ENCODE assay signal across 19 cellular contexts in genomic region chr4:1260418-1261106, GRCh38. TPM values are rescaled to one million over a fixed set of nuclear protein-coding genes. Genes with fewer than 3 reads are reported as not detected.
DNase-seq lines count a peak whose midpoint lies in the region; ATAC-seq and TF ChIP-seq lines count a peak whose summit lies in the region.
"Had no signal": no experiment of that assay in that cellular context is flagged by ENCODE, and none has a peak within 500 bp of the region (broad histone marks: within the 10 kb centered on the region; RNA-seq: fewer than 3 reads in every experiment).

No MANE protein-coding gene starts in this region.

- H4K20me1 ChIP-seq in BLaER1 treated with 17β-estradiol and CSF1 and Interleukin-3, amounts not matched to agents 10 nM and 100 nM: no peaks in the 10 kb centered on the region; a peak in 1 of 22 replicates

- H3K9ac ChIP-seq in BLaER1 treated with 17β-estradiol and CSF1 and Interleukin-3, amounts not matched to agents 10 nM and 100 nM: peak overlapping the region in 10 of 11 experiments; percentile 21 to 69 (median 46); a peak in 19 of 22 replicates

- no peaks in the 10 kb centered on the region for H3K27me3 Mint-ChIP-seq in T-helper 1 cell treated with Interleukin-12 subunit alpha and Interleukin-12 subunit beta and Interleukin-4 antibody, amounts not matched to agents 30 μg/mL and 1 μg/mL, for 36 hours (ENCODE audit: low read depth)
- no peaks in the 10 kb centered on the region for H3K27me3 Mint-ChIP-seq in activated T-helper 17 cell treated with anti-CD3 and anti-CD28 coated beads, Interleukin-2, amount 50 U/mL, for 72 hours
- H3K27me3 Mint-ChIP-seq in naive B cell: no peaks in the 10 kb centered on the region
- H3K27me3 Mint-ChIP-seq: CD4-positive, alpha-beta T cell; effector memory CD8-positive, alpha-beta T cell had no signal

- peaks cover 35 to 69% (median 54%) of the 10 kb centered on the region in 11 experiments for H3K9me3 ChIP-seq in BLaER1 treated with 17β-estradiol and CSF1 and Interleukin-3, amounts not matched to agents 10 nM and 100 nM (replicated peaks in 1 of 11)

- H3K4me1 Mint-ChIP-seq in T-helper 1 cell treated with Interleukin-12 subunit alpha and Interleukin-12 subunit beta and Interleukin-4 antibody, amounts not matched to agents 30 μg/mL and 1 μg/mL, for 36 hours (ENCODE audit: low read depth): peaks cover 14% of the 10 kb centered on the region
- peaks cover 19% of the 10 kb centered on the region for H3K4me1 Mint-ChIP-seq in activated T-helper 17 cell treated with anti-CD3 and anti-CD28 coated beads, Interleukin-2, amount 50 U/mL, for 72 hours
- peaks cover 10 to 22% (median 19%) of the 10 kb centered on the region in 3 donors for H3K4me1 Mint-ChIP-seq in naive B cell
- H3K4me1 Mint-ChIP-seq: neural crest cell had no signal

- ATAC-seq in activated T-helper 17 cell treated with anti-CD3 and anti-CD28 coated beads, Interleukin-2, amount 50 U/mL, for 72 hours (replicated peaks): no peak
- ATAC-seq in naive B cell (ENCODE audit: low read depth in 2 of 2) (no peak), GM21723 (IDR thresholded peaks at IDR 0.05; ENCODE audit: unreplicated experiment) (no peak)
- ATAC-seq: effector memory CD8-positive, alpha-beta T cell; left cardiac atrium had no signal

- peaks cover 10% of the 10 kb centered on the region for H3K36me3 Mint-ChIP-seq in T-helper 1 cell treated with Interleukin-12 subunit alpha and Interleukin-12 subunit beta and Interleukin-4 antibody, amounts not matched to agents 30 μg/mL and 1 μg/mL, for 36 hours (ENCODE audit: low read depth)
- no peaks in the 10 kb centered on the region for H3K36me3 Mint-ChIP-seq in activated T-helper 17 cell treated with anti-CD3 and anti-CD28 coated beads, Interleukin-2, amount 50 U/mL, for 72 hours (ENCODE audit: low read depth)
- no peaks in the 10 kb centered on the region for H3K36me3 Mint-ChIP-seq in naive B cell

- peak overlapping the region; percentile 67 for H3K27ac Mint-ChIP-seq in T-helper 1 cell treated with Interleukin-12 subunit alpha and Interleukin-12 subunit beta and Interleukin-4 antibody, amounts not matched to agents 30 μg/mL and 1 μg/mL, for 36 hours
- H3K27ac Mint-ChIP-seq in activated T-helper 17 cell treated with anti-CD3 and anti-CD28 coated beads, Interleukin-2, amount 50 U/mL, for 72 hours: peak overlapping the region; percentile 68
- H3K27ac Mint-ChIP-seq in naive B cell: peak overlapping the region in 4 of 6 donors; percentile 47 to 92 (median 65)

- peaks cover 21 to 29% (median 26%) of the 10 kb centered on the region in 10 experiments for H3K4me1 ChIP-seq in BLaER1 treated with 17β-estradiol and CSF1 and Interleukin-3, amounts not matched to agents 10 nM and 100 nM

- H3K27me3 ChIP-seq in BLaER1 treated with 17β-estradiol and CSF1 and Interleukin-3, amounts not matched to agents 10 nM and 100 nM: no peaks in the 10 kb centered on the region

- TF ChIP-seq CTCF in GM13976 (IDR thresholded peaks at IDR 0.05; ENCODE audit: borderline replicate concordance, control extremely low read depth, extremely low read depth, insufficient read depth, missing control alignments): no peak

- peak overlapping the region; percentile 43 to 79 (median 72) for H3K4me2 ChIP-seq in BLaER1 treated with 17β-estradiol and CSF1 and Interleukin-3, amounts not matched to agents 10 nM and 100 nM

- H3K36me3 ChIP-seq in BLaER1 treated with 17β-estradiol and CSF1 and Interleukin-3, amounts not matched to agents 10 nM and 100 nM: peaks cover 0 to 23% (median 9%) of the 10 kb centered on the region in 11 experiments; a peak in 13 of 22 replicates

- DNase-seq in T-helper 1 cell (no peak), naive B cell (no peak), DMS153 treated with DMSO at 0.1 percent for 48 hours (lab: John Stamatoyannopoulos, UW; ENCODE audit: unreplicated experiment) (no peak), GM13976 (ENCODE audit: low spot score) (no peak)
- DNase-seq: anterior cingulate cortex; CD4-positive, alpha-beta T cell; effector memory CD8-positive, alpha-beta T cell; KG1; left cardiac atrium; NCI-H2029; NCI-H526 treated with DMSO at 0.1 percent for 48 hours; stimulated activated CD4-positive, alpha-beta T cell treated with anti-CD3 and anti-CD28 coated beads, Interleukin-4, amount 100 ng/mL, for 24 hours; substantia nigra had no signal

- no peak overlapping the region for H3K4me3 Mint-ChIP-seq in T-helper 1 cell treated with Interleukin-12 subunit alpha and Interleukin-12 subunit beta and Interleukin-4 antibody, amounts not matched to agents 30 μg/mL and 1 μg/mL, for 36 hours
- peak overlapping the region; percentile 33 for H3K4me3 Mint-ChIP-seq in activated T-helper 17 cell treated with anti-CD3 and anti-CD28 coated beads, Interleukin-2, amount 50 U/mL, for 72 hours
- H3K4me3 Mint-ChIP-seq in naive B cell: peak overlapping the region in 3 of 8 donors; percentile 5 to 44 (median 16)
- H3K4me3 Mint-ChIP-seq: CD4-positive, alpha-beta T cell; effector memory CD8-positive, alpha-beta T cell; neural crest cell had no signal

- in situ Hi-C loops in GM13976 (cut with MboI; ENCODE audit: low sequenced_read_pairs, unreplicated experiment): no loop called here

- no peak overlapping the region for H3K4me3 ChIP-seq in BLaER1 treated with 17β-estradiol and CSF1 and Interleukin-3, amounts not matched to agents 10 nM and 100 nM
- H3K4me3 ChIP-seq: skin epidermis had no signal

- peak overlapping the region; percentile 3 to 86 (median 74); a peak in 21 of 22 replicates for H3K27ac ChIP-seq in BLaER1 treated with 17β-estradiol and CSF1 and Interleukin-3, amounts not matched to agents 10 nM and 100 nM
- H3K27ac ChIP-seq: skin epidermis had no signal

- peaks cover 29% of the 10 kb centered on the region for H3K9me3 Mint-ChIP-seq in T-helper 1 cell treated with Interleukin-12 subunit alpha and Interleukin-12 subunit beta and Interleukin-4 antibody, amounts not matched to agents 30 μg/mL and 1 μg/mL, for 36 hours
- no peaks in the 10 kb centered on the region for H3K9me3 Mint-ChIP-seq in activated T-helper 17 cell treated with anti-CD3 and anti-CD28 coated beads, Interleukin-2, amount 50 U/mL, for 72 hours
- peaks cover 0 to 8% (median 0%) of the 10 kb centered on the region in 7 donors for H3K9me3 Mint-ChIP-seq in naive B cell
- H3K9me3 Mint-ChIP-seq: effector memory CD8-positive, alpha-beta T cell had no signal

RNA-seq across cellular contexts. Expression of gene CTBP1, which starts 11.6 kb away (rescaled TPM):
- total RNA-seq in activated T-helper 17 cell treated with anti-CD3 and anti-CD28 coated beads, Interleukin-2, amount 50 U/mL, for 72 hours: 100 to 1,000 TPM; 117 to 173 TPM
- polyA plus RNA-seq in naive B cell (ENCODE audit: low read depth in 6 of 6): 10 to 100 TPM; 46.4 to 98.8 (median 79.8) TPM

RNA-seq across cellular contexts. Expression of gene MAEA, which starts 29.1 kb away (rescaled TPM):
- total RNA-seq in activated T-helper 17 cell treated with anti-CD3 and anti-CD28 coated beads, Interleukin-2, amount 50 U/mL, for 72 hours: 10 to 100 TPM; 61.4 to 62.8 TPM
- 10 to 100 TPM; 45.7 to 72.6 (median 57.1) TPM for polyA plus RNA-seq in naive B cell (ENCODE audit: low read depth in 6 of 6)
